In genomic region chr3:46552538-46552937, GRCh38 we compare ENCODE assay signal across 2 cellular contexts.
TF ChIP-seq lines count a peak whose summit lies in the region.

No MANE protein-coding gene starts in this region.

TF ChIP-seq in H1, 55 proteins besides CTCF, POLR2A, EP300 and RAD21:
- TF ChIP-seq RFX5 (IDR thresholded peaks at IDR 0.05; ENCODE audit: borderline replicate concordance, low read depth, low read length) (no peak), KDM1A (IDR thresholded peaks at IDR 0.05; ENCODE audit: borderline replicate concordance, low read length) (no peak), BACH1 (IDR thresholded peaks at IDR 0.05; ENCODE audit: low read length) (no peak), CHD7 (IDR thresholded peaks at IDR 0.05; ENCODE audit: insufficient replicate concordance, low read length) (no peak), CBX5 (IDR thresholded peaks at IDR 0.05; ENCODE audit: low read depth, low read length) (no peak), POLR2AphosphoS5 (IDR thresholded peaks at IDR 0.05; ENCODE audit: low read depth, low read length) (no peak), SUZ12 (IDR thresholded peaks at IDR 0.05; ENCODE audit: low read length) (no peak), SP4 (IDR thresholded peaks at IDR 0.05; ENCODE audit: low read length) (no peak), TCF12 (IDR thresholded peaks at IDR 0.05; ENCODE audit: low read depth, low read length) (no peak), CBX8 (IDR thresholded peaks at IDR 0.05; ENCODE audit: borderline replicate concordance, low read depth, low read length) (no peak), JUND (IDR thresholded peaks at IDR 0.05; ENCODE audit: low read length) (no peak), SIRT6 (IDR thresholded peaks at IDR 0.05; ENCODE audit: low read length) (no peak), USF2 (IDR thresholded peaks at IDR 0.05; ENCODE audit: low read length) (no peak)
- TF ChIP-seq, protein P1, sequence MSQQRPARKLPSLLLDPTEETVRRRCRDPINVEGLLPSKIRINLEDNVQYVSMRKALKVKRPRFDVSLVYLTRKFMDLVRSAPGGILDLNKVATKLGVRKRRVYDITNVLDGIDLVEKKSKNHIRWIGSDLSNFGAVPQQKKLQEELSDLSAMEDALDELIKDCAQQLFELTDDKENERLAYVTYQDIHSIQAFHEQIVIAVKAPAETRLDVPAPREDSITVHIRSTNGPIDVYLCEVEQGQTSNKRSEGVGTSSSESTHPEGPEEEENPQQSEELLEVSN (IDR thresholded peaks at IDR 0.05) = no peak

TF ChIP-seq in HepG2, 621 proteins besides CTCF, POLR2A, EP300 and RAD21:
- TF ChIP-seq GZF1 (CRISPR knock-in tag; IDR thresholded peaks at IDR 0.05) (no peak), ZNF576 (CRISPR knock-in tag; IDR thresholded peaks at IDR 0.05) (no peak), GMEB1 (CRISPR knock-in tag; IDR thresholded peaks at IDR 0.05; ENCODE audit: borderline replicate concordance) (no peak), PHF20 (CRISPR knock-in tag; IDR thresholded peaks at IDR 0.05) (no peak), GATAD2A (CRISPR knock-in tag; IDR thresholded peaks at IDR 0.05) (no peak), JUNB (CRISPR knock-in tag; IDR thresholded peaks at IDR 0.05; ENCODE audit: borderline replicate concordance) (no peak), ZNF883 (CRISPR knock-in tag; IDR thresholded peaks at IDR 0.05; ENCODE audit: not compliant biosample characterization) (no peak), SMAD1 (CRISPR knock-in tag; IDR thresholded peaks at IDR 0.05; ENCODE audit: borderline replicate concordance, low read depth) (no peak), ZNF609 (CRISPR knock-in tag; IDR thresholded peaks at IDR 0.05; ENCODE audit: borderline replicate concordance) (no peak), MYNN (CRISPR knock-in tag; IDR thresholded peaks at IDR 0.05; ENCODE audit: low read depth) (no peak), NFATC3 (CRISPR knock-in tag; IDR thresholded peaks at IDR 0.05) (no peak), KAT7 (CRISPR knock-in tag; IDR thresholded peaks at IDR 0.05; ENCODE audit: borderline replicate concordance) (no peak)
- TF ChIP-seq, protein P2, sequence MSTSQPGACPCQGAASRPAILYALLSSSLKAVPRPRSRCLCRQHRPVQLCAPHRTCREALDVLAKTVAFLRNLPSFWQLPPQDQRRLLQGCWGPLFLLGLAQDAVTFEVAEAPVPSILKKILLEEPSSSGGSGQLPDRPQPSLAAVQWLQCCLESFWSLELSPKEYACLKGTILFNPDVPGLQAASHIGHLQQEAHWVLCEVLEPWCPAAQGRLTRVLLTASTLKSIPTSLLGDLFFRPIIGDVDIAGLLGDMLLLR (CRISPR knock-in tag; IDR thresholded peaks at IDR 0.05) = no peak
- TF ChIP-seq, protein P3, sequence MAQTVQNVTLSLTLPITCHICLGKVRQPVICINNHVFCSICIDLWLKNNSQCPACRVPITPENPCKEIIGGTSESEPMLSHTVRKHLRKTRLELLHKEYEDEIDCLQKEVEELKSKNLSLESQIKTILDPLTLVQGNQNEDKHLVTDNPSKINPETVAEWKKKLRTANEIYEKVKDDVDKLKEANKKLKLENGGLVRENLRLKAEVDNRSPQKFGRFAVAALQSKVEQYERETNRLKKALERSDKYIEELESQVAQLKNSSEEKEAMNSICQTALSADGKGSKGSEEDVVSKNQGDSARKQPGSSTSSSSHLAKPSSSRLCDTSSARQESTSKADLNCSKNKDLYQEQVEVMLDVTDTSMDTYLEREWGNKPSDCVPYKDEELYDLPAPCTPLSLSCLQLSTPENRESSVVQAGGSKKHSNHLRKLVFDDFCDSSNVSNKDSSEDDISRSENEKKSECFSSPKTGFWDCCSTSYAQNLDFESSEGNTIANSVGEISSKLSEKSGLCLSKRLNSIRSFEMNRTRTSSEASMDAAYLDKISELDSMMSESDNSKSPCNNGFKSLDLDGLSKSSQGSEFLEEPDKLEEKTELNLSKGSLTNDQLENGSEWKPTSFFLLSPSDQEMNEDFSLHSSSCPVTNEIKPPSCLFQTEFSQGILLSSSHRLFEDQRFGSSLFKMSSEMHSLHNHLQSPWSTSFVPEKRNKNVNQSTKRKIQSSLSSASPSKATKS (CRISPR knock-in tag; IDR thresholded peaks at IDR 0.05) = no peak
- TF ChIP-seq, protein P4, sequence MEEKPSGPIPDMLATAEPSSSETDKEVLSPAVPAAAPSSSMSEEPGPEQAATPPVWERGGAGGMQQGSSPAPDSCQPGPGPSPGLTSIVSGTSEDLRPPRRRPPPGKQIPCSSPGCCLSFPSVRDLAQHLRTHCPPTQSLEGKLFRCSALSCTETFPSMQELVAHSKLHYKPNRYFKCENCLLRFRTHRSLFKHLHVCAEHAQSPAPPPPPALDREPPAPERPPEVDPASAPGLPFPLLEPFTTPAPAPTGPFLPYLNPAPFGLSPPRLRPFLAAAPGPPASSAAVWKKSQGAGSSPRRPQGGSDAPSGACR (CRISPR knock-in tag; IDR thresholded peaks at IDR 0.05) = no peak
- TF ChIP-seq, protein P5, sequence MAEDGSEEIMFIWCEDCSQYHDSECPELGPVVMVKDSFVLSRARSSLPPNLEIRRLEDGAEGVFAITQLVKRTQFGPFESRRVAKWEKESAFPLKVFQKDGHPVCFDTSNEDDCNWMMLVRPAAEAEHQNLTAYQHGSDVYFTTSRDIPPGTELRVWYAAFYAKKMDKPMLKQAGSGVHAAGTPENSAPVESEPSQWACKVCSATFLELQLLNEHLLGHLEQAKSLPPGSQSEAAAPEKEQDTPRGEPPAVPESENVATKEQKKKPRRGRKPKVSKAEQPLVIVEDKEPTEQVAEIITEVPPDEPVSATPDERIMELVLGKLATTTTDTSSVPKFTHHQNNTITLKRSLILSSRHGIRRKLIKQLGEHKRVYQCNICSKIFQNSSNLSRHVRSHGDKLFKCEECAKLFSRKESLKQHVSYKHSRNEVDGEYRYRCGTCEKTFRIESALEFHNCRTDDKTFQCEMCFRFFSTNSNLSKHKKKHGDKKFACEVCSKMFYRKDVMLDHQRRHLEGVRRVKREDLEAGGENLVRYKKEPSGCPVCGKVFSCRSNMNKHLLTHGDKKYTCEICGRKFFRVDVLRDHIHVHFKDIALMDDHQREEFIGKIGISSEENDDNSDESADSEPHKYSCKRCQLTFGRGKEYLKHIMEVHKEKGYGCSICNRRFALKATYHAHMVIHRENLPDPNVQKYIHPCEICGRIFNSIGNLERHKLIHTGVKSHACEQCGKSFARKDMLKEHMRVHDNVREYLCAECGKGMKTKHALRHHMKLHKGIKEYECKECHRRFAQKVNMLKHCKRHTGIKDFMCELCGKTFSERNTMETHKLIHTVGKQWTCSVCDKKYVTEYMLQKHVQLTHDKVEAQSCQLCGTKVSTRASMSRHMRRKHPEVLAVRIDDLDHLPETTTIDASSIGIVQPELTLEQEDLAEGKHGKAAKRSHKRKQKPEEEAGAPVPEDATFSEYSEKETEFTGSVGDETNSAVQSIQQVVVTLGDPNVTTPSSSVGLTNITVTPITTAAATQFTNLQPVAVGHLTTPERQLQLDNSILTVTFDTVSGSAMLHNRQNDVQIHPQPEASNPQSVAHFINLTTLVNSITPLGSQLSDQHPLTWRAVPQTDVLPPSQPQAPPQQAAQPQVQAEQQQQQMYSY (CRISPR knock-in tag; IDR thresholded peaks at IDR 0.05) = no peak
- TF ChIP-seq, protein P6, sequence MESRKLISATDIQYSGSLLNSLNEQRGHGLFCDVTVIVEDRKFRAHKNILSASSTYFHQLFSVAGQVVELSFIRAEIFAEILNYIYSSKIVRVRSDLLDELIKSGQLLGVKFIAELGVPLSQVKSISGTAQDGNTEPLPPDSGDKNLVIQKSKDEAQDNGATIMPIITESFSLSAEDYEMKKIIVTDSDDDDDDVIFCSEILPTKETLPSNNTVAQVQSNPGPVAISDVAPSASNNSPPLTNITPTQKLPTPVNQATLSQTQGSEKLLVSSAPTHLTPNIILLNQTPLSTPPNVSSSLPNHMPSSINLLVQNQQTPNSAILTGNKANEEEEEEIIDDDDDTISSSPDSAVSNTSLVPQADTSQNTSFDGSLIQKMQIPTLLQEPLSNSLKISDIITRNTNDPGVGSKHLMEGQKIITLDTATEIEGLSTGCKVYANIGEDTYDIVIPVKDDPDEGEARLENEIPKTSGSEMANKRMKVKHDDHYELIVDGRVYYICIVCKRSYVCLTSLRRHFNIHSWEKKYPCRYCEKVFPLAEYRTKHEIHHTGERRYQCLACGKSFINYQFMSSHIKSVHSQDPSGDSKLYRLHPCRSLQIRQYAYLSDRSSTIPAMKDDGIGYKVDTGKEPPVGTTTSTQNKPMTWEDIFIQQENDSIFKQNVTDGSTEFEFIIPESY (CRISPR knock-in tag; IDR thresholded peaks at IDR 0.05) = no peak
